Comparison of ENCODE assay signal across 24 cellular contexts in genomic region chr2:143856973-143857372, GRCh38.
"Had no signal": no experiment of that assay in that cellular context is flagged by ENCODE, and none has a peak within 500 bp of the region (broad histone marks: within the 10 kb centered on the region; RNA-seq: fewer than 3 reads in every experiment).

No MANE protein-coding gene starts in this region.

- H3K4me3 ChIP-seq: gastrocnemius medialis, pancreas, psoas muscle, right atrium auricular region, tibial nerve had no signal

- H3K4me1 ChIP-seq: gastrocnemius medialis, pancreas, psoas muscle, right atrium auricular region, tibial nerve had no signal

- H3K27me3 ChIP-seq: gastrocnemius medialis, neutrophil, pancreas, right atrium auricular region, tibial nerve had no signal

- H3K27ac ChIP-seq: gastrocnemius medialis, neutrophil, pancreas, psoas muscle, right atrium auricular region, tibial nerve had no signal

- H3K9me3 ChIP-seq: gastrocnemius medialis, neutrophil, pancreas, psoas muscle, right atrium auricular region, tibial nerve had no signal

- DNase-seq: activated B cell treated with CpG ODN at 0.5 μM for 24 hours; activated CD4-positive, alpha-beta T cell treated with anti-CD3 and anti-CD28 coated beads for 36 hours; activated CD4-positive, alpha-beta T cell treated with anti-CD3 and anti-CD28 coated beads, Interleukin-2, amount 50 U/mL, for 4 hours; activated CD8-positive, alpha-beta memory T cell treated with anti-CD3 and anti-CD28 coated beads for 24 hours; activated CD8-positive, alpha-beta memory T cell treated with anti-CD3 and anti-CD28 coated beads, Interleukin-2, amount 50 U/mL, for 4 hours; activated naive CD4-positive, alpha-beta T cell treated with Interleukin-2 at 50 U/mL for 16 hours; activated naive CD8-positive, alpha-beta T cell treated with anti-CD3 and anti-CD28 coated beads, Interleukin-2, amount 10 ng/mL, durations not matched to agents 7 days and 5 days; activated T-cell treated with anti-CD3 and anti-CD28 coated beads, Interleukin-2, amount 50 U/mL, for 24 hours; amygdala; dermis blood vessel endothelial cell; effector CD8-positive, alpha-beta T cell; gastrocnemius medialis; hypothalamus; islet precursor cell; left cardiac atrium; pancreas; psoas muscle; stimulated activated CD4-positive, alpha-beta T cell treated with anti-CD3 and anti-CD28 coated beads, Interleukin-12 subunit alpha, Interleukin-12 subunit beta, amount 100 ng/mL, for 4 hours; stimulated activated naive CD8-positive, alpha-beta T cell treated with anti-CD3 and anti-CD28 coated beads, Interleukin-15, amount 100 ng/mL, for 72 hours; T-helper 17 cell had no signal

- H3K36me3 ChIP-seq: gastrocnemius medialis, neutrophil, pancreas, right atrium auricular region, tibial nerve had no signal

- ATAC-seq: activated CD4-positive, alpha-beta T cell treated with anti-CD3 and anti-CD28 coated beads for 36 hours; esophagus mucosa; gastrocnemius medialis; left cardiac atrium; pancreas; psoas muscle; stimulated activated naive CD8-positive, alpha-beta T cell treated with anti-CD3 and anti-CD28 coated beads, Interleukin-15, amount 100 ng/mL, for 72 hours; T-helper 17 cell had no signal
